ENCODE assay signal across 1 cellular context in the genomic region with DNA sequence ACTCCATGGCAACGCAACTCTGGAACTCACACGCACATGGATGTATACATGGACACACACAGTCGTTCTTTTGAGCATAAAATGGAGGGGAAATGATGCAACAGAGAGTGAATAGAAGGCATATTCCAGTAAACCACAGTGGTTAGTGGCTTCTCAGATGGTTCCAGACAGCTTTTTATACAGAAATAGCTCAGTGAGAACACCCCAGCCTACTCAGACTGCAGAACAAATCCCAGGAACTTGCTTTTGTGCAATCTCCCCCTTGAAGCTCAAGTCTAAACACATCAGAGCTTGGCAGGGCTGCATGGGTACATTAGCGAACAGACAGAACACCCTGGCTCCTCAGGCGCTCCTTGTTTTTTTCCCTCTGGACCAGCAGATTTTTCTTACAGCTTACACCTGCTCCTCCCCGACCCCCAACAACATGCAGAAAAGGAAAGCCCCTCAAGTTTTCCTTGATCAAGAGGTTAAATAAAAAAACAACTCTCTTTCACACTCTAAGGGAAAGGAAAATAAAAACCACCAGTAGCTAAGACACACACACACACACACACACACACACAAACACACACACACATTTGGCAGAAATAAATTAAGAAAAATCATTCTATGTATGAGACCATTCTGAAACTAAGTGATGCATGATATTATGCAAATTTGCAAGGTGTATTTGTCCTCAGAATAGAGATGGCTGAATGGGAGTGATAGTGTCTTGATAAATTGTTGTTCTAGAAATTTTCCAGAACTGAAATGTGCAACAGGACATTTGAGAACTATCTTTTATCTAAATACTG.
TF ChIP-seq lines count a peak whose summit lies in the region.

No MANE protein-coding gene starts in this region.

TF ChIP-seq in SK-N-SH, 30 proteins besides CTCF, POLR2A, EP300 and RAD21 (continued from another document):
- TF ChIP-seq, protein P1, sequence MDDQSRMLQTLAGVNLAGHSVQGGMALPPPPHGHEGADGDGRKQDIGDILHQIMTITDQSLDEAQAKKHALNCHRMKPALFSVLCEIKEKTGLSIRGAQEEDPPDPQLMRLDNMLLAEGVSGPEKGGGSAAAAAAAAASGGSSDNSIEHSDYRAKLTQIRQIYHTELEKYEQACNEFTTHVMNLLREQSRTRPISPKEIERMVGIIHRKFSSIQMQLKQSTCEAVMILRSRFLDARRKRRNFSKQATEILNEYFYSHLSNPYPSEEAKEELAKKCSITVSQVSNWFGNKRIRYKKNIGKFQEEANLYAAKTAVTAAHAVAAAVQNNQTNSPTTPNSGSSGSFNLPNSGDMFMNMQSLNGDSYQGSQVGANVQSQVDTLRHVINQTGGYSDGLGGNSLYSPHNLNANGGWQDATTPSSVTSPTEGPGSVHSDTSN (IDR thresholded peaks at IDR 0.05) = no peak
- TF ChIP-seq EZH2phosphoT487 (IDR thresholded peaks at IDR 0.05; ENCODE audit: borderline replicate concordance, low read depth) (no peak), NFIC (IDR thresholded peaks at IDR 0.05; ENCODE audit: borderline replicate concordance) (no peak), JUND (IDR thresholded peaks at IDR 0.05) (no peak)
